Comparison of ENCODE assay signal across 17 cellular contexts in the genomic region with DNA sequence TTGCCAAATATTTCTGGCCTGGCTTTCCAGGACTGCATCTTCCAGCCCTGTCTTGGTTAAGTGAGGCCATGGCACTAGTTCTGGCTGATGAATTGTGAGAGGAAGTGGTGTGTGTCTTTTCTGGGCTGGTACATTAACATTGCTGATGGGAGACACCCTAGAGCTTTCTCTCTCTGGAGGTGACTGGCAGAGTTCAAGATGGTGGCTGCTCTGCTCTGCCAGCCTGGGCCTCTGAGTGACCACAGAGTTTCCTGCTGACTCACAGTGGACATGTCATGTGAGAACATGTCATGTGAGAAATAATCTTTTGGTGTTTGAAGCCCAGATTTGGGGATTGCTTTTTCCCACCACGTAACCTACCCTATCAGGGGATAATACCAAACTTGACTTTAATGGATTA.
"Had no signal": no experiment of that assay in that cellular context is flagged by ENCODE, and none has a peak within 500 bp of the region (broad histone marks: within the 10 kb centered on the region; RNA-seq: fewer than 3 reads in every experiment).

No MANE protein-coding gene starts in this region.

- H3K27ac Mint-ChIP-seq: activated CD4-positive, alpha-beta T cell treated with anti-CD3 and anti-CD28 coated beads, Interleukin-2, amount 10 ng/mL, durations not matched to agents 7 days and 5 days; activated naive CD8-positive, alpha-beta T cell treated with anti-CD3 and anti-CD28 coated beads for 36 hours; mesothelial cell of epicardium; naive thymus-derived CD8-positive, alpha-beta T cell; type B pancreatic cell had no signal

- DNase-seq: activated CD4-positive, alpha-beta T cell treated with anti-CD3 and anti-CD28 coated beads, Interleukin-2, amount 10 ng/mL, durations not matched to agents 7 days and 5 days; activated CD8-positive, alpha-beta memory T cell treated with anti-CD3 and anti-CD28 coated beads, Interleukin-2, amount 50 U/mL, for 48 hours; activated naive CD4-positive, alpha-beta T cell treated with Interleukin-2 at 50 U/mL for 16 hours; activated naive CD8-positive, alpha-beta T cell treated with anti-CD3 and anti-CD28 coated beads for 36 hours; activated T-cell treated with anti-CD3 and anti-CD28 coated beads, Interleukin-2, amount 50 U/mL, for 4 hours; cerebellar nuclear complex; left lung; naive thymus-derived CD8-positive, alpha-beta T cell; retina; stimulated activated CD4-positive, alpha-beta T cell treated with anti-CD3 and anti-CD28 coated beads, Interleukin-4, amount 100 ng/mL, for 1 hour; stimulated activated naive CD4-positive, alpha-beta T cell treated with Interleukin-2 at 50 U/mL for 16 hours; T-helper 9 cell had no signal

- H3K4me1 ChIP-seq: left lung had no signal

- H3K27me3 ChIP-seq: left lung had no signal

- H3K9me3 ChIP-seq: left lung, thoracic aorta had no signal

- H3K36me3 ChIP-seq: left lung, thoracic aorta had no signal

- H3K36me3 Mint-ChIP-seq: activated naive CD8-positive, alpha-beta T cell treated with anti-CD3 and anti-CD28 coated beads for 36 hours; mesothelial cell of epicardium; naive thymus-derived CD8-positive, alpha-beta T cell; type B pancreatic cell had no signal

- H3K4me3 Mint-ChIP-seq: activated CD4-positive, alpha-beta T cell treated with anti-CD3 and anti-CD28 coated beads, Interleukin-2, amount 10 ng/mL, durations not matched to agents 7 days and 5 days; activated naive CD8-positive, alpha-beta T cell treated with anti-CD3 and anti-CD28 coated beads for 36 hours; activated T-cell treated with anti-CD3 and anti-CD28 coated beads, Interleukin-2, amount 50 U/mL, for 4 hours; mesothelial cell of epicardium; naive thymus-derived CD8-positive, alpha-beta T cell; type B pancreatic cell had no signal

- H3K27ac ChIP-seq: coronary artery, left lung, thoracic aorta had no signal

- H3K27me3 Mint-ChIP-seq: activated CD4-positive, alpha-beta T cell treated with anti-CD3 and anti-CD28 coated beads, Interleukin-2, amount 10 ng/mL, durations not matched to agents 7 days and 5 days had no signal

- H3K4me3 ChIP-seq: coronary artery, left lung, lung, thoracic aorta had no signal

- H3K4me1 Mint-ChIP-seq: activated CD4-positive, alpha-beta T cell treated with anti-CD3 and anti-CD28 coated beads, Interleukin-2, amount 10 ng/mL, durations not matched to agents 7 days and 5 days; activated naive CD8-positive, alpha-beta T cell treated with anti-CD3 and anti-CD28 coated beads for 36 hours; mesothelial cell of epicardium; naive thymus-derived CD8-positive, alpha-beta T cell had no signal

- ATAC-seq: activated T-cell treated with anti-CD3 and anti-CD28 coated beads, Interleukin-2, amount 50 U/mL, for 4 hours; left lung; naive thymus-derived CD8-positive, alpha-beta T cell had no signal

- H3K9me3 Mint-ChIP-seq: activated CD4-positive, alpha-beta T cell treated with anti-CD3 and anti-CD28 coated beads, Interleukin-2, amount 10 ng/mL, durations not matched to agents 7 days and 5 days; activated naive CD8-positive, alpha-beta T cell treated with anti-CD3 and anti-CD28 coated beads for 36 hours; activated T-cell treated with anti-CD3 and anti-CD28 coated beads, Interleukin-2, amount 50 U/mL, for 4 hours; mesothelial cell of epicardium; naive thymus-derived CD8-positive, alpha-beta T cell; type B pancreatic cell had no signal
